In the genomic region with DNA sequence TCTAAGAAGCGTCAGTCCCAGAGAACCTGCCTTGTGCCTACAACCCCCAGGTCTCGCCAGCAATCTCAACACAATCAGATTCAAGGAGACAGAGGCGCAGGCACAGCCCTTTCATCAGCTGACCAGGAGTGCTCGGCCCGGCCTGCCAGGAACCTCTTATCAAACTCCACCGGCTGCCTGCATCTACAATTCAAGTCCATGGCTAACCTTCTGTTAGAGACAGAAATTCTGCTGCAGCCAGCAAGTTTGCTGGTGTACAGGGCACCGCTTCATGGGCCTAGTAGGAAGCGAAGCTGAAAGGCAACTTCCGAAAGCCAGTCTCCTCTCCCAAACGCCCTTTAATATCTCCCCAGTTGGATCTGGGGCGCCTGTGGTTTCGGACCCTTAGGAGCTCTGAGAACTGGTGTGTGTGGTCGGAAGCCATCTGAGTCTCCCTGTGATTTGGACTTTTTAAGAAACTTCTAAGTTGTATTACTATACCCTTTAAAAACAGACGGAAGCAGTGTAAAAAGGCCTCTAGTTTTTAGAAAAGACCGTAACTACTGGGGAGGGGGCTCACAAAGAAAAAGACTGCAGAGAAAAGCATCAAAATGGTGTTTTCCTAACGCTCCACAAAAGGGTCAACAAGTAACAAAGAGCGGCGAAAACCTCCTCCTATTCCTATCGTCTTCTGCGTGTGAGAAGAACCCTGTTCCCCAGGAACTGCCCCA, we compare ENCODE assay signal across 8 cellular contexts. TPM values are rescaled to one million over a fixed set of nuclear protein-coding genes. Genes with fewer than 3 reads are reported as not detected.
DNase-seq lines count a peak whose midpoint lies in the region; ATAC-seq and TF ChIP-seq lines count a peak whose summit lies in the region.

No MANE protein-coding gene starts in this region.

- intact Hi-C loops in transverse colon (cut with DNase I; ENCODE audit: low total_unique reads): loop anchor here (5.0 kb wide), 1 partner anchor 55 kb away; no protein-coding TSS in a partner anchor

- H3K4me3 ChIP-seq in AG09309 (ENCODE audit: control insufficient read depth, low read depth, low read length) (peak overlapping the region; percentile 70), transverse colon (peak overlapping the region; percentile 28 to 99 (median 94))

- peaks cover 16 to 56% (median 34%) of the 10 kb centered on the region in 4 donors for H3K4me1 ChIP-seq in transverse colon

- no peak for TF ChIP-seq EP300 in transverse colon (IDR thresholded peaks at IDR 0.05; ENCODE audit: low read depth)

- DNase-seq in AG09309 (ENCODE audit: low read depth) (no peak), HUDEP-2 (lab: John Stamatoyannopoulos, UW; ENCODE audit: unreplicated experiment in 76 of 76) (peak in 75 of 76 experiments; percentile 25 to 94 (median 88)), T-helper 1 cell (peak in 3 of 5 donors; percentile 23 to 41 (median 32)), ecto neural progenitor cell (ENCODE audit: low spot score) (peak; percentile 60), lung microvascular endothelial cell (ENCODE audit: low read depth in 2 of 2) (peak; percentile 59 to 61), transverse colon (peak; percentile 68)
- no peak for DNase-seq in effector CD8-positive, alpha-beta T cell (lab: John Stamatoyannopoulos, UW)

- in situ Hi-C loops in transverse colon (cut with MboI; ENCODE audit: low pct_ligation_motif_present in 1 of 4, low pct_unique_long_range_greater_than_20kb in 1 of 4, low sequenced_read_pairs in 3 of 4): loop anchor here in 1 of 4 donors (10.0 kb wide), 1 partner anchor 47 kb away; no protein-coding TSS in a partner anchor

- peak overlapping the region; percentile 96 to 100 (median 99) for H3K27ac ChIP-seq in transverse colon

- TF ChIP-seq CTCF in AG09309 (IDR thresholded peaks at IDR 0.05; ENCODE audit: control insufficient read depth, insufficient read depth, low read depth, low read length, missing control alignments) (no peak), transverse colon (IDR thresholded peaks at IDR 0.05) (no peak)

- H3K36me3 ChIP-seq in transverse colon: no peaks in the 10 kb centered on the region

- H3K9me3 ChIP-seq in transverse colon: no peaks in the 10 kb centered on the region

- ATAC-seq in GM21529 (IDR thresholded peaks at IDR 0.05; ENCODE audit: unreplicated experiment): no peak

- no peaks in the 10 kb centered on the region for H3K27me3 ChIP-seq in transverse colon

- 4 to 6% methylated on average over 5 to 20 of the region's 20 CpGs for WGBS in transverse colon (ENCODE audit: low coverage in 1 of 2), 2 donors

- peak; percentile 5 for TF ChIP-seq POLR2A in transverse colon (IDR thresholded peaks at IDR 0.05)

RNA-seq across cellular contexts. Expression of a gene that starts 1.7 kb away (rescaled TPM):
- total RNA-seq in lung microvascular endothelial cell: 50.3 and 50.8 TPM in 2 replicates
- total RNA-seq in transverse colon: 100 to 1,000 TPM; 149 to 430 (median 319) TPM

Comparison
In these comparisons a context has a peak if more than half of its experiments do, and no peak if none do; other contexts are left out.
1. DNase-seq: peak in HUDEP-2 (75 of 76), T-helper 1 cell (3 of 5), ecto neural progenitor cell (single experiment), lung microvascular endothelial cell (2 of 2) and transverse colon (single experiment); none in AG09309 (single experiment) and effector CD8-positive, alpha-beta T cell (single experiment).